In the genomic region with DNA sequence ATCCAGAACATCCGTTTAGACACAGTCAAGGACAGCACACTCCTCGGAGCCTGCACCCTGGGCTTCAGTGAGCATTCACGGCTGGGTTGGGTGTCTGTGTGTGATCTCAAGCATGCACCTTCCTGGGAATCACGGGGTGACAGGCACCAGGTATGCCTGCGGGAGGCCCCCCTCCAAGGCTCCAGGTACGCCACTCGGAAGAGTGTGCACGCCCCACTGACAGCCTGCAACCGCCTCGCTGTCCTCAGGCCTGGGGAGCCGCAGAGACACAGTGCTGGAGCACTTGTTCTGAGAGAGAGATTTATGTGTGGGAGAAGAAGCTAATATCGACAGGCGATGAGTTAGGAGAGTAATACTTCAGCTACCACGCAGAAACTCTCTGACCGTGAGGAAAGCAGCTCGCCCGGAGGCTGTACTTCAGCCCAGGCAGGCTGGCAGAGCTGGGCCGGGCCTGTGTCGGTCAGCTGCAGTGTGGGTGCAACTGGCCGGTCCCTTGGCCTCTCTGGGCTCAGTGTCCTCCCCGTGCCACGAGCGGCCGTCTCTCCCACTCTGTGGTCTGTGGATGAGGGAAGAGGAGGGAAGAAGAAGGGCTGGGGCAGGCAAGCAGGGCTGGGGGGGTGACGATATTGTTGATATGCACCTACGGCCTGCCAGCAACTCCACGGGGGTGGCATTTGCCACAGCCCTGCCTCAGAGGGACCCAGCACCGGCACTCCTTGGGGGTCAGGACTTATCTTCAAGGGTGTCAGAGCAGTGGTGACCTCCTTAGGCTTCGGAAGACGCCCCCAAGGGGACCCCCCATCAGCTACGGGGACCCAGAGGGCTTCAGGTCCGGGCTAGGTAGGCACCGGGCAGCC, we compare ENCODE assay signal across 3 cellular contexts.
TF ChIP-seq lines count a peak whose summit lies in the region.

No MANE protein-coding gene starts in this region.

TF ChIP-seq in SK-N-SH, 30 proteins besides CTCF, POLR2A, EP300 and RAD21:
- no peak for TF ChIP-seq MEF2A (IDR thresholded peaks at IDR 0.05; ENCODE audit: borderline replicate concordance, low read depth)
- no peak for TF ChIP-seq FOXJ3 (CRISPR knock-in tag; IDR thresholded peaks at IDR 0.05)
- TF ChIP-seq EZH2phosphoT487 (IDR thresholded peaks at IDR 0.05; ENCODE audit: borderline replicate concordance, low read depth), result no peak
- TF ChIP-seq TAF1 (IDR thresholded peaks at IDR 0.05; ENCODE audit: borderline replicate concordance, low read depth, low read length), result no peak
- TF ChIP-seq, protein P1, sequence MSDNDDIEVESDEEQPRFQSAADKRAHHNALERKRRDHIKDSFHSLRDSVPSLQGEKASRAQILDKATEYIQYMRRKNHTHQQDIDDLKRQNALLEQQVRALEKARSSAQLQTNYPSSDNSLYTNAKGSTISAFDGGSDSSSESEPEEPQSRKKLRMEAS (IDR thresholded peaks at IDR 0.05; ENCODE audit: low read depth), result no peak
- TF ChIP-seq, protein P2, sequence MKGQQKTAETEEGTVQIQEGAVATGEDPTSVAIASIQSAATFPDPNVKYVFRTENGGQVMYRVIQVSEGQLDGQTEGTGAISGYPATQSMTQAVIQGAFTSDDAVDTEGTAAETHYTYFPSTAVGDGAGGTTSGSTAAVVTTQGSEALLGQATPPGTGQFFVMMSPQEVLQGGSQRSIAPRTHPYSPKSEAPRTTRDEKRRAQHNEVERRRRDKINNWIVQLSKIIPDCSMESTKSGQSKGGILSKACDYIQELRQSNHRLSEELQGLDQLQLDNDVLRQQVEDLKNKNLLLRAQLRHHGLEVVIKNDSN (IDR thresholded peaks at IDR 0.05; ENCODE audit: borderline replicate concordance, low read depth), result no peak
- TF ChIP-seq GATA2 (CRISPR knock-in tag; IDR thresholded peaks at IDR 0.05), result no peak

TF ChIP-seq in SK-N-SH treated with all-trans-retinoic acid at 6 μM for 48 hours, 23 proteins besides CTCF, POLR2A, EP300 and RAD21:
- TF ChIP-seq ZFP3 (CRISPR knock-in tag; IDR thresholded peaks at IDR 0.05) (no peak), TCF4 (CRISPR knock-in tag; IDR thresholded peaks at IDR 0.05; ENCODE audit: borderline replicate concordance) (no peak), CSDC2 (CRISPR knock-in tag; IDR thresholded peaks at IDR 0.05) (no peak), ZC3H10 (CRISPR knock-in tag; IDR thresholded peaks at IDR 0.05) (no peak)
- TF ChIP-seq, protein P3, sequence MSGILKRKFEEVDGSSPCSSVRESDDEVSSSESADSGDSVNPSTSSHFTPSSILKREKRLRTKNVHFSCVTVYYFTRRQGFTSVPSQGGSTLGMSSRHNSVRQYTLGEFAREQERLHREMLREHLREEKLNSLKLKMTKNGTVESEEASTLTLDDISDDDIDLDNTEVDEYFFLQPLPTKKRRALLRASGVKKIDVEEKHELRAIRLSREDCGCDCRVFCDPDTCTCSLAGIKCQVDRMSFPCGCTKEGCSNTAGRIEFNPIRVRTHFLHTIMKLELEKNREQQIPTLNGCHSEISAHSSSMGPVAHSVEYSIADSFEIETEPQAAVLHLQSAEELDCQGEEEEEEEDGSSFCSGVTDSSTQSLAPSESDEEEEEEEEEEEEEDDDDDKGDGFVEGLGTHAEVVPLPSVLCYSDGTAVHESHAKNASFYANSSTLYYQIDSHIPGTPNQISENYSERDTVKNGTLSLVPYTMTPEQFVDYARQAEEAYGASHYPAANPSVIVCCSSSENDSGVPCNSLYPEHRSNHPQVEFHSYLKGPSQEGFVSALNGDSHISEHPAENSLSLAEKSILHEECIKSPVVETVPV (CRISPR knock-in tag; IDR thresholded peaks at IDR 0.05), result no peak
- TF ChIP-seq, protein P4, sequence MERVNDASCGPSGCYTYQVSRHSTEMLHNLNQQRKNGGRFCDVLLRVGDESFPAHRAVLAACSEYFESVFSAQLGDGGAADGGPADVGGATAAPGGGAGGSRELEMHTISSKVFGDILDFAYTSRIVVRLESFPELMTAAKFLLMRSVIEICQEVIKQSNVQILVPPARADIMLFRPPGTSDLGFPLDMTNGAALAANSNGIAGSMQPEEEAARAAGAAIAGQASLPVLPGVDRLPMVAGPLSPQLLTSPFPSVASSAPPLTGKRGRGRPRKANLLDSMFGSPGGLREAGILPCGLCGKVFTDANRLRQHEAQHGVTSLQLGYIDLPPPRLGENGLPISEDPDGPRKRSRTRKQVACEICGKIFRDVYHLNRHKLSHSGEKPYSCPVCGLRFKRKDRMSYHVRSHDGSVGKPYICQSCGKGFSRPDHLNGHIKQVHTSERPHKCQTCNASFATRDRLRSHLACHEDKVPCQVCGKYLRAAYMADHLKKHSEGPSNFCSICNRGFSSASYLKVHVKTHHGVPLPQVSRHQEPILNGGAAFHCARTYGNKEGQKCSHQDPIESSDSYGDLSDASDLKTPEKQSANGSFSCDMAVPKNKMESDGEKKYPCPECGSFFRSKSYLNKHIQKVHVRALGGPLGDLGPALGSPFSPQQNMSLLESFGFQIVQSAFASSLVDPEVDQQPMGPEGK (CRISPR knock-in tag; IDR thresholded peaks at IDR 0.05; ENCODE audit: borderline replicate concordance), result no peak
- TF ChIP-seq, protein P5, sequence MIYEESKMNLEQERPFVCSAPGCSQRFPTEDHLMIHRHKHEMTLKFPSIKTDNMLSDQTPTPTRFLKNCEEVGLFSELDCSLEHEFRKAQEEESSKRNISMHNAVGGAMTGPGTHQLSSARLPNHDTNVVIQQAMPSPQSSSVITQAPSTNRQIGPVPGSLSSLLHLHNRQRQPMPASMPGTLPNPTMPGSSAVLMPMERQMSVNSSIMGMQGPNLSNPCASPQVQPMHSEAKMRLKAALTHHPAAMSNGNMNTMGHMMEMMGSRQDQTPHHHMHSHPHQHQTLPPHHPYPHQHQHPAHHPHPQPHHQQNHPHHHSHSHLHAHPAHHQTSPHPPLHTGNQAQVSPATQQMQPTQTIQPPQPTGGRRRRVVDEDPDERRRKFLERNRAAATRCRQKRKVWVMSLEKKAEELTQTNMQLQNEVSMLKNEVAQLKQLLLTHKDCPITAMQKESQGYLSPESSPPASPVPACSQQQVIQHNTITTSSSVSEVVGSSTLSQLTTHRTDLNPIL (CRISPR knock-in tag; IDR thresholded peaks at IDR 0.05; ENCODE audit: low read depth), result no peak

TF ChIP-seq in HepG2, 621 proteins besides CTCF, POLR2A, EP300 and RAD21:
- TF ChIP-seq ZNF552 (CRISPR knock-in tag; IDR thresholded peaks at IDR 0.05; ENCODE audit: borderline replicate concordance) (no peak), ZNF124 (CRISPR knock-in tag; IDR thresholded peaks at IDR 0.05) (no peak), ZNF816 (CRISPR knock-in tag; IDR thresholded peaks at IDR 0.05; ENCODE audit: borderline replicate concordance) (no peak), HNRNPLL (IDR thresholded peaks at IDR 0.05; ENCODE audit: low read depth, low read length, poor library complexity, severe bottlenecking) (no peak), ZNF468 (CRISPR knock-in tag; IDR thresholded peaks at IDR 0.05) (no peak), SP140L (CRISPR knock-in tag; IDR thresholded peaks at IDR 0.05; ENCODE audit: borderline replicate concordance) (no peak), NAIF1 (CRISPR knock-in tag; IDR thresholded peaks at IDR 0.05; ENCODE audit: borderline replicate concordance) (no peak)
- TF ChIP-seq, protein P6, sequence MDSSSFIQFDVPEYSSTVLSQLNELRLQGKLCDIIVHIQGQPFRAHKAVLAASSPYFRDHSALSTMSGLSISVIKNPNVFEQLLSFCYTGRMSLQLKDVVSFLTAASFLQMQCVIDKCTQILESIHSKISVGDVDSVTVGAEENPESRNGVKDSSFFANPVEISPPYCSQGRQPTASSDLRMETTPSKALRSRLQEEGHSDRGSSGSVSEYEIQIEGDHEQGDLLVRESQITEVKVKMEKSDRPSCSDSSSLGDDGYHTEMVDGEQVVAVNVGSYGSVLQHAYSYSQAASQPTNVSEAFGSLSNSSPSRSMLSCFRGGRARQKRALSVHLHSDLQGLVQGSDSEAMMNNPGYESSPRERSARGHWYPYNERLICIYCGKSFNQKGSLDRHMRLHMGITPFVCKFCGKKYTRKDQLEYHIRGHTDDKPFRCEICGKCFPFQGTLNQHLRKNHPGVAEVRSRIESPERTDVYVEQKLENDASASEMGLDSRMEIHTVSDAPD (CRISPR knock-in tag; IDR thresholded peaks at IDR 0.05), result no peak
